In genomic region chr12:38771871-38772270, GRCh38 we compare ENCODE assay signal across 9 cellular contexts.
DNase-seq lines count a peak whose midpoint lies in the region; ATAC-seq and FAIRE-seq lines count a peak whose summit lies in the region.
"Had no signal": no experiment of that assay in that cellular context is flagged by ENCODE, and none has a peak within 500 bp of the region (broad histone marks: within the 10 kb centered on the region; RNA-seq: fewer than 3 reads in every experiment).

No MANE protein-coding gene starts in this region.

- H3K9me3 ChIP-seq in CD4-positive, CD25-positive, alpha-beta regulatory T cell (ENCODE audit: control insufficient read depth in 2 of 2, low read length in 2 of 2), result no peaks in the 10 kb centered on the region
- H3K9me3 ChIP-seq in small intestine (ENCODE audit: control insufficient read depth, low read depth), result no peaks in the 10 kb centered on the region

- H3K9me3 Mint-ChIP-seq in CD4-positive, CD25-positive, alpha-beta regulatory T cell, result peaks cover 0 to 4% (median 0%) of the 10 kb centered on the region in 7 donors
- no peaks in the 10 kb centered on the region for H3K9me3 Mint-ChIP-seq in effector memory CD8-positive, alpha-beta T cell

- peaks cover 4% of the 10 kb centered on the region for H3K36me3 Mint-ChIP-seq in CD4-positive, CD25-positive, alpha-beta regulatory T cell
- H3K36me3 Mint-ChIP-seq in effector memory CD8-positive, alpha-beta T cell (ENCODE audit: insufficient read depth), result no peaks in the 10 kb centered on the region

- WGBS in small intestine, 3 donors, result 67 to 90% (median 70%) methylated on average over 1 of the region's 1 CpG

- no peaks in the 10 kb centered on the region for H3K4me1 ChIP-seq in CD4-positive, CD25-positive, alpha-beta regulatory T cell (ENCODE audit: control insufficient read depth, insufficient read depth, low read length, poor library complexity, severe bottlenecking)
- no peaks in the 10 kb centered on the region for H3K4me1 ChIP-seq in small intestine (ENCODE audit: control insufficient read depth in 2 of 2, insufficient read depth in 1 of 2, low read depth in 1 of 2, low read length in 1 of 2)

- no peak overlapping the region for H3K27ac ChIP-seq in CD4-positive, CD25-positive, alpha-beta regulatory T cell (ENCODE audit: insufficient read depth, low read length, poor library complexity, severe bottlenecking)
- no peak overlapping the region for H3K27ac ChIP-seq in small intestine (ENCODE audit: low read depth in 1 of 2, low read length in 1 of 2)

- peaks cover 0 to 9% (median 2%) of the 10 kb centered on the region in 4 donors for H3K4me1 Mint-ChIP-seq in CD4-positive, CD25-positive, alpha-beta regulatory T cell
- peaks cover 0 to 2% of the 10 kb centered on the region in 2 donors for H3K4me1 Mint-ChIP-seq in effector memory CD8-positive, alpha-beta T cell (ENCODE audit: low read depth in 2 of 2)

- no peaks in the 10 kb centered on the region for H3K27me3 Mint-ChIP-seq in CD4-positive, CD25-positive, alpha-beta regulatory T cell
- no peaks in the 10 kb centered on the region for H3K27me3 Mint-ChIP-seq in effector memory CD8-positive, alpha-beta T cell

- peak; percentile 46 to 55 for ATAC-seq in CD4-positive, CD25-positive, alpha-beta regulatory T cell (ENCODE audit: low read depth in 2 of 2)
- peak; percentile 69 for ATAC-seq in GM19463 (IDR thresholded peaks at IDR 0.05; ENCODE audit: unreplicated experiment)
- ATAC-seq in HG03442 (IDR thresholded peaks at IDR 0.05; ENCODE audit: unreplicated experiment), result peak; percentile 75
- peak; percentile 76 for ATAC-seq in effector memory CD8-positive, alpha-beta T cell (replicated peaks)

- H3K27me3 ChIP-seq in CD4-positive, CD25-positive, alpha-beta regulatory T cell (ENCODE audit: control insufficient read depth, insufficient read depth, low read length), result no peaks in the 10 kb centered on the region
- H3K27me3 ChIP-seq in small intestine (ENCODE audit: control insufficient read depth in 2 of 2, insufficient read depth in 2 of 2, low read length in 2 of 2), result no peaks in the 10 kb centered on the region

- peak overlapping the region; percentile 9 to 47 (median 11) for H3K27ac Mint-ChIP-seq in CD4-positive, CD25-positive, alpha-beta regulatory T cell
- peak overlapping the region; percentile 69 to 81 for H3K27ac Mint-ChIP-seq in effector memory CD8-positive, alpha-beta T cell

- H3K36me3 ChIP-seq in CD4-positive, CD25-positive, alpha-beta regulatory T cell (ENCODE audit: control insufficient read depth, insufficient read depth, low read length), result no peaks in the 10 kb centered on the region
- H3K36me3 ChIP-seq in small intestine (ENCODE audit: control insufficient read depth in 2 of 2, insufficient read depth in 2 of 2, low read length in 2 of 2), result no peaks in the 10 kb centered on the region

- H3K4me3 ChIP-seq in CD4-positive, CD25-positive, alpha-beta regulatory T cell (ENCODE audit: low read depth, low read length), result peak overlapping the region; percentile 38
- H3K4me3 ChIP-seq in small intestine (ENCODE audit: low read depth in 1 of 2, low read length in 2 of 2), result no peak overlapping the region

- no peak for FAIRE-seq in small intestine (lab: Jason Lieb, UNC)
- FAIRE-seq: TTC549 had no signal

- DNase-seq in CD4-positive, CD25-positive, alpha-beta regulatory T cell, result peak in 2 of 3 donors; percentile 5 to 61
- DNase-seq in effector memory CD8-positive, alpha-beta T cell, result peak in 1 of 3 experiments; percentile 3
- DNase-seq in NCI-H82 treated with DMSO at 0.1 percent for 48 hours (lab: John Stamatoyannopoulos, UW; ENCODE audit: unreplicated experiment) (no peak), small intestine (no peak), DMS79 treated with DMSO at 0.1 percent for 48 hours (lab: John Stamatoyannopoulos, UW) (no peak), NCI-H748 (lab: John Stamatoyannopoulos, UW; ENCODE audit: unreplicated experiment) (no peak)

- H3K4me3 Mint-ChIP-seq in CD4-positive, CD25-positive, alpha-beta regulatory T cell, result peak overlapping the region in 3 of 4 donors; percentile 12 to 57 (median 54)
- peak overlapping the region in 1 of 2 donors; percentile 63 for H3K4me3 Mint-ChIP-seq in effector memory CD8-positive, alpha-beta T cell

Comparison
In these comparisons a context has a peak if more than half of its experiments do, and no peak if none do; other contexts are left out.
1. DNase-seq: peak in CD4-positive, CD25-positive, alpha-beta regulatory T cell (2 of 3); none in NCI-H82 treated with DMSO at 0.1 percent for 48 hours (single experiment), small intestine (single experiment), DMS79 treated with DMSO at 0.1 percent for 48 hours (single experiment) and NCI-H748 (single experiment).
2. Peak in every context shown above with its lines, with median percentiles within 50 percentile points of each other: ATAC-seq.